ENCODE assay signal across 20 cellular contexts in genomic region chr11:96288915-96289314, GRCh38. TPM values are rescaled to one million over a fixed set of nuclear protein-coding genes. Genes with fewer than 3 reads are reported as not detected.
DNase-seq lines count a peak whose midpoint lies in the region; ATAC-seq lines count a peak whose summit lies in the region.
"Had no signal": no experiment of that assay in that cellular context is flagged by ENCODE, and none has a peak within 500 bp of the region (broad histone marks: within the 10 kb centered on the region; RNA-seq: fewer than 3 reads in every experiment).

No MANE protein-coding gene starts in this region.

- peaks cover 7 to 27% of the 10 kb centered on the region in 2 donors for H3K36me3 Mint-ChIP-seq in activated T-cell treated with anti-CD3 and anti-CD28 coated beads, Interleukin-2, amount 50 U/mL, for 72 hours (ENCODE audit: insufficient read depth in 2 of 2)

- no peak overlapping the region for H3K27ac Mint-ChIP-seq in activated T-cell treated with anti-CD3 and anti-CD28 coated beads, Interleukin-2, amount 50 U/mL, for 72 hours
- H3K27ac Mint-ChIP-seq: CD4-positive, alpha-beta T cell; T-helper 2 cell treated with Interferon-gamma antibody and Interleukin-4, amounts not matched to agents 5 μg/mL and 100 μg/mL, for 36 hours had no signal

- DNase-seq in activated T-cell treated with anti-CD3 and anti-CD28 coated beads, Interleukin-2, amount 50 U/mL, for 72 hours, result no peak
- DNase-seq in activated T-cell treated with anti-CD3 and anti-CD28 coated beads for 4 hours (no peak), OCI-M2 (lab: John Stamatoyannopoulos, UW; ENCODE audit: unreplicated experiment) (no peak), amniotic stem cell (lab: John Stamatoyannopoulos, UW) (no peak)
- DNase-seq: ACHN; activated CD4-positive, CD25-positive, alpha-beta regulatory T cell treated with anti-CD3 and anti-CD28 coated beads, Interleukin-2, amount 50 U/mL, for 72 hours; activated CD8-positive, alpha-beta memory T cell treated with anti-CD3 and anti-CD28 coated beads, Interleukin-2, amount 50 U/mL, for 48 hours; CD4-positive, alpha-beta T cell; mucosa of descending colon; NCI-H2081 treated with DMSO at 0.1 percent for 48 hours; NCI-H69; PC-9; stimulated activated CD4-positive, alpha-beta T cell treated with anti-CD3 and anti-CD28 coated beads, Interleukin-12 subunit alpha, Interleukin-12 subunit beta, amount 100 ng/mL, for 4 hours; upper lobe of left lung had no signal

- peak; percentile 37 to 44 for ATAC-seq in activated T-cell treated with anti-CD3 and anti-CD28 coated beads, Interleukin-2, amount 50 U/mL, for 72 hours (replicated peaks in 1 of 2)
- ATAC-seq in GM21529 (IDR thresholded peaks at IDR 0.05; ENCODE audit: unreplicated experiment) (peak; percentile 42), HG03442 (IDR thresholded peaks at IDR 0.05; ENCODE audit: unreplicated experiment) (peak; percentile 56), GM21737 (IDR thresholded peaks at IDR 0.05; ENCODE audit: unreplicated experiment) (no peak), HG02588 (IDR thresholded peaks at IDR 0.05; ENCODE audit: unreplicated experiment) (no peak)
- ATAC-seq: mucosa of descending colon; stimulated activated memory B cell treated with anti-CD40 and anti-IgM and Interleukin-4, amounts not matched to agents 10 μg/mL and 1 μg/mL and 100 μg/mL, for 72 hours had no signal

- no peaks in the 10 kb centered on the region for H3K27me3 Mint-ChIP-seq in activated T-cell treated with anti-CD3 and anti-CD28 coated beads, Interleukin-2, amount 50 U/mL, for 72 hours (ENCODE audit: low read depth)
- H3K27me3 Mint-ChIP-seq: CD4-positive, alpha-beta T cell; stimulated activated memory B cell treated with anti-CD40 and anti-IgM and Interleukin-4, amounts not matched to agents 10 μg/mL and 1 μg/mL and 100 μg/mL, for 72 hours had no signal

- H3K4me3 Mint-ChIP-seq in activated T-cell treated with anti-CD3 and anti-CD28 coated beads, Interleukin-2, amount 50 U/mL, for 72 hours, result peak overlapping the region; percentile 35 to 60
- H3K4me3 Mint-ChIP-seq: CD4-positive, alpha-beta T cell; stimulated activated memory B cell treated with anti-CD40 and anti-IgM and Interleukin-4, amounts not matched to agents 10 μg/mL and 1 μg/mL and 100 μg/mL, for 72 hours; T-helper 2 cell treated with Interferon-gamma antibody and Interleukin-4, amounts not matched to agents 5 μg/mL and 100 μg/mL, for 36 hours had no signal

- peaks cover 6 to 8% of the 10 kb centered on the region in 2 donors for H3K9me3 Mint-ChIP-seq in activated T-cell treated with anti-CD3 and anti-CD28 coated beads, Interleukin-2, amount 50 U/mL, for 72 hours
- H3K9me3 Mint-ChIP-seq: CD4-positive, alpha-beta T cell had no signal

- peaks cover 94% of the 10 kb centered on the region for H3K4me1 Mint-ChIP-seq in activated T-cell treated with anti-CD3 and anti-CD28 coated beads, Interleukin-2, amount 50 U/mL, for 72 hours (ENCODE audit: low read depth)

RNA-seq across cellular contexts. Expression of gene MAML2, which starts 54.1 kb away (rescaled TPM):
- total RNA-seq in activated T-cell treated with anti-CD3 and anti-CD28 coated beads, Interleukin-2, amount 50 U/mL, for 72 hours, result 10 to 100 TPM; 30.5 to 34.6 TPM

Comparison
In these comparisons a context has a peak if more than half of its experiments do, and no peak if none do; other contexts are left out.
1. ATAC-seq: peak in activated T-cell treated with anti-CD3 and anti-CD28 coated beads, Interleukin-2, amount 50 U/mL, for 72 hours (2 of 2), GM21529 (single experiment) and HG03442 (single experiment); none in GM21737 (single experiment) and HG02588 (single experiment).